In the genomic region with DNA sequence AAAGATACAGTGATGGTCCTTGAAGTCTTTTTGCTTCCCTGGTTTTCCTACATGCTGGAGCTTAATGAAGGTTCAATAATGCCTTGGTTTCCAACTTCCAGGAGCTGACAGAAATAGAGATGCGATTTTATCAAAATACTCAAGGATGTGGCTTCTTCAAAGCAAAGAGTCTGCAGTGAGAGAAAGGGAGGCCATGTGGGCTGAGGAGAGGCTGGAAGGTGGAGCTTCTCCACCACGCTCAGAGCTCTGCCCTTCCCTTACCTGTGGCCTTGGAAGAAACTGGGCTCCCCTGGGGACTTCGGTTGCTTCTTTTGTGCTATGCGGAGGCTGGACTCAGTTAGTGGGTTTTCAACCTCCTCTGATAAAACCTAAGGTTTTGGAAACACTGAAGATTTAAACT, we compare ENCODE assay signal across 21 cellular contexts.
"Had no signal": no experiment of that assay in that cellular context is flagged by ENCODE, and none has a peak within 500 bp of the region (broad histone marks: within the 10 kb centered on the region; RNA-seq: fewer than 3 reads in every experiment).

No MANE protein-coding gene starts in this region.

- H3K4me1 ChIP-seq: pancreas, sigmoid colon, testis, tibial artery had no signal

- H3K36me3 ChIP-seq: esophagus squamous epithelium, neutrophil, pancreas, sigmoid colon, spleen, tibial artery had no signal

- H3K9me3 ChIP-seq: esophagus squamous epithelium, neutrophil, pancreas, sigmoid colon, spleen, testis, tibial artery had no signal

- H3K27ac ChIP-seq: esophagus squamous epithelium, neutrophil, pancreas, sigmoid colon, spleen, testis, tibial artery had no signal

- H3K27me3 Mint-ChIP-seq: stimulated activated memory B cell treated with anti-CD40 and anti-IgM and Interleukin-4, amounts not matched to agents 10 μg/mL and 1 μg/mL and 100 μg/mL, for 72 hours; type B pancreatic cell had no signal

- H3K36me3 Mint-ChIP-seq: memory B cell; natural killer cell; stimulated activated memory B cell treated with anti-CD40 and anti-IgM and Interleukin-4, amounts not matched to agents 10 μg/mL and 1 μg/mL and 100 μg/mL, for 72 hours; type B pancreatic cell had no signal

- H3K27ac Mint-ChIP-seq: effector memory CD8-positive, alpha-beta T cell; memory B cell; natural killer cell; progenitor cell of endocrine pancreas; stimulated activated memory B cell treated with anti-CD40 and anti-IgM and Interleukin-4, amounts not matched to agents 10 μg/mL and 1 μg/mL and 100 μg/mL, for 72 hours; type B pancreatic cell had no signal

- H3K4me1 Mint-ChIP-seq: natural killer cell had no signal

- DNase-seq: cortex of kidney; effector memory CD8-positive, alpha-beta T cell; erythroblast; esophagus squamous epithelium; foreskin melanocyte; hypothalamus; natural killer cell; pancreas; sigmoid colon; spleen; stimulated activated CD4-positive, alpha-beta T cell treated with anti-CD3 and anti-CD28 coated beads, Interleukin-4, amount 100 ng/mL, for 4 hours; stimulated activated naive CD8-positive, alpha-beta T cell treated with anti-CD3 and anti-CD28 coated beads, Interleukin-15, Interleukin-2, amounts not matched to agents 100 U/mL and 50 U/mL, for 24 hours; substantia nigra; testis; tibial artery had no signal

- ATAC-seq: effector memory CD8-positive, alpha-beta T cell; natural killer cell; pancreas; stimulated activated memory B cell treated with anti-CD40 and anti-IgM and Interleukin-4, amounts not matched to agents 10 μg/mL and 1 μg/mL and 100 μg/mL, for 72 hours; stimulated activated naive CD8-positive, alpha-beta T cell treated with anti-CD3 and anti-CD28 coated beads, Interleukin-15, Interleukin-2, amounts not matched to agents 100 U/mL and 50 U/mL, for 24 hours had no signal

- H3K27me3 ChIP-seq: esophagus squamous epithelium, neutrophil, pancreas, sigmoid colon, spleen, testis, tibial artery had no signal

- H3K4me3 Mint-ChIP-seq: effector memory CD8-positive, alpha-beta T cell; memory B cell; natural killer cell; stimulated activated memory B cell treated with anti-CD40 and anti-IgM and Interleukin-4, amounts not matched to agents 10 μg/mL and 1 μg/mL and 100 μg/mL, for 72 hours; type B pancreatic cell had no signal

- H3K4me3 ChIP-seq: esophagus squamous epithelium, lung, pancreas, sigmoid colon, spleen, testis, tibial artery had no signal
